Comparison of ENCODE assay signal across 10 cellular contexts in genomic region chr12:54861927-54862326, GRCh38. TPM values are rescaled to one million over a fixed set of nuclear protein-coding genes. Genes with fewer than 3 reads are reported as not detected.
"Had no signal": no experiment of that assay in that cellular context is flagged by ENCODE, and none has a peak within 500 bp of the region (broad histone marks: within the 10 kb centered on the region; RNA-seq: fewer than 3 reads in every experiment).

No MANE protein-coding gene starts in this region.

- DNase-seq: GM23248, GOT3, H7, H9, HCEC 1CT, HFFc6 had no signal

- H3K4me3 Mint-ChIP-seq: GM23338, H9, HFFc6 had no signal

- H3K9me3 Mint-ChIP-seq: GM23338, H9, HFFc6 had no signal

- ATAC-seq: GM23338, HCT116 had no signal

- H3K27ac Mint-ChIP-seq: GM23338, H9, HFFc6 had no signal

RNA-seq across cellular contexts. Expression of gene MUCL1, which starts 7.6 kb away (rescaled TPM):
- total RNA-seq: GM23248, GM23338, H1, H4, H7, H9, HFFc6 had no signal
